In genomic region chr3:196765454-196765853, GRCh38 we compare ENCODE assay signal across 20 cellular contexts.
"Had no signal": no experiment of that assay in that cellular context is flagged by ENCODE, and none has a peak within 500 bp of the region (broad histone marks: within the 10 kb centered on the region; RNA-seq: fewer than 3 reads in every experiment).

No MANE protein-coding gene starts in this region.

- H3K27me3 ChIP-seq: MG63 had no signal

- DNase-seq: IMR-90, Karpas-422, KG1, MG63, NCI-H1092, NCI-H1105 treated with DMSO at 0.1 percent for 48 hours, NCI-H1417 treated with DMSO at 0.1 percent for 48 hours, NCI-H146, NCI-H1694 treated with DMSO at 0.1 percent for 48 hours, NCI-H1930, NCI-H2081, NCI-H2107, NCI-H2227 treated with DMSO at 0.1 percent for 48 hours, NCI-H524, NCI-H526 treated with DMSO at 0.1 percent for 48 hours, NCI-H748 treated with DMSO at 0.1 percent for 48 hours, SHP77, SK-N-SH had no signal

- H3K27ac ChIP-seq: RWPE1 had no signal

- H3K9me3 ChIP-seq: MG63, SK-N-SH had no signal

- H3K4me3 ChIP-seq: MG63 had no signal

- ATAC-seq: HepG2 had no signal
